ENCODE assay signal across 8 cellular contexts in genomic region chr2:24456610-24457556, GRCh38. TPM values are rescaled to one million over a fixed set of nuclear protein-coding genes. Genes with fewer than 3 reads are reported as not detected.
A peak's percentile ranks its signal among the peaks of the same experiment; 100 is the strongest.
DNase-seq lines count a peak whose midpoint lies in the region; ATAC-seq and TF ChIP-seq lines count a peak whose summit lies in the region.

No MANE protein-coding gene starts in this region.

- H3K79me2 ChIP-seq in PC-9 (ENCODE audit: low read depth): no peaks in the 10 kb centered on the region

- H3K36me3 Mint-ChIP-seq in nephron progenitor cell (ENCODE audit: low read depth): no peaks in the 10 kb centered on the region
- no peaks in the 10 kb centered on the region for H3K36me3 Mint-ChIP-seq in naive thymus-derived CD8-positive, alpha-beta T cell

- H3K4me1 ChIP-seq in PC-9 (replicated peaks; ENCODE audit: insufficient read depth) (peaks cover 10% of the 10 kb centered on the region; the same call in 1 of the 2 replicates), psoas muscle (peaks cover 34% of the 10 kb centered on the region)

- H3K4me3 Mint-ChIP-seq in nephron progenitor cell: no peak overlapping the region
- H3K4me3 Mint-ChIP-seq in naive thymus-derived CD8-positive, alpha-beta T cell: no peak overlapping the region

- H2AFZ ChIP-seq in PC-9: no peak overlapping the region

- WGBS in psoas muscle, 3 donors: 42 to 57% (median 48%) methylated on average over 8 of the region's 8 CpGs

- peaks cover 2% of the 10 kb centered on the region for H3K9me3 Mint-ChIP-seq in nephron progenitor cell
- H3K9me3 Mint-ChIP-seq in naive thymus-derived CD8-positive, alpha-beta T cell: no peaks in the 10 kb centered on the region

- H3F3A ChIP-seq in PC-9 (ENCODE audit: insufficient read depth, low read depth): no peaks in the 10 kb centered on the region

- H3K27ac ChIP-seq in PC-9 (no peak overlapping the region), psoas muscle (peak overlapping the region; percentile 84)

- no peaks in the 10 kb centered on the region for H4K20me1 ChIP-seq in PC-9 (ENCODE audit: insufficient read depth)

- TF ChIP-seq CTCF in PC-9 (conservative IDR thresholded peaks at IDR 0.05) (no peak), psoas muscle (IDR thresholded peaks at IDR 0.05) (no peak), nephron progenitor cell (IDR thresholded peaks at IDR 0.05) (no peak)

- peaks cover 15% of the 10 kb centered on the region for H3K4me1 Mint-ChIP-seq in nephron progenitor cell
- peaks cover 0 to 31% (median 1%) of the 10 kb centered on the region in 4 donors for H3K4me1 Mint-ChIP-seq in naive thymus-derived CD8-positive, alpha-beta T cell

- ATAC-seq in esophagus mucosa: peak; percentile 96
- peak; percentile 96 to 98 (median 98) for ATAC-seq in psoas muscle
- ATAC-seq in HG03432 (IDR thresholded peaks at IDR 0.05; ENCODE audit: unreplicated experiment): no peak
- no peak for ATAC-seq in naive thymus-derived CD8-positive, alpha-beta T cell

- CTCF ChIA-PET in PC-9 (lab: Charles Lee): interaction anchor here (0.6 kb wide), 1 partner anchor 45 kb away, joined by 4 read pairs; no protein-coding TSS in a partner anchor

- POLR2A ChIA-PET in PC-9 (lab: Charles Lee; ENCODE audit: unreplicated experiment): interaction anchor here (0.6 kb wide), 1 partner anchor 373 kb away, joined by 5 read pairs; no protein-coding TSS in a partner anchor
- POLR2A ChIA-PET in naive thymus-derived CD8-positive, alpha-beta T cell (lab: Charles Lee): no interaction called here

- H3K27me3 ChIP-seq in PC-9 (ENCODE audit: insufficient read depth, low read depth): no peaks in the 10 kb centered on the region
- no peaks in the 10 kb centered on the region for H3K27me3 ChIP-seq in psoas muscle (ENCODE audit: insufficient read depth in 3 of 3, low read length in 2 of 3)

- H3K9me3 ChIP-seq in PC-9 (ENCODE audit: insufficient read depth, low read depth) (no peaks in the 10 kb centered on the region), psoas muscle (no peaks in the 10 kb centered on the region)

- BruUV-seq in PC-9 (replicated peaks; lab: Mats Ljungman, UMichigan): no TSS peak

- no peak overlapping the region for H3K27ac Mint-ChIP-seq in nephron progenitor cell
- no peak overlapping the region for H3K27ac Mint-ChIP-seq in naive thymus-derived CD8-positive, alpha-beta T cell

- in situ Hi-C loops in Caki2 (cut with HindIII; ENCODE audit: low pct_unique_long_range_greater_than_20kb, low sequenced_read_pairs): no loop called here

- intact Hi-C loops in PC-9 (cut with micrococcal nuclease; ENCODE audit: unreplicated experiment): no loop called here
- intact Hi-C loops in psoas muscle (cut with DNase I): loop anchor here in 1 of 2 donors (2.0 to 5.0 kb wide), 3 partner anchors 22 to 35 kb away; partner anchors contain the start of gene NCOA1

- peaks cover 5% of the 10 kb centered on the region for H3K27me3 Mint-ChIP-seq in nephron progenitor cell (ENCODE audit: low read depth, poor library complexity)
- peaks cover 0 to 5% (median 2%) of the 10 kb centered on the region in 5 donors for H3K27me3 Mint-ChIP-seq in naive thymus-derived CD8-positive, alpha-beta T cell

- H3K4me3 ChIP-seq in PC-9: no peak overlapping the region
- H3K4me3 ChIP-seq in psoas muscle: no peak overlapping the region

- H3K4me2 ChIP-seq in PC-9: peak overlapping the region; percentile 45

- no peaks in the 10 kb centered on the region for H3K9me2 ChIP-seq in PC-9 (ENCODE audit: insufficient read depth)

- H3K36me3 ChIP-seq in PC-9 (ENCODE audit: low read depth): no peaks in the 10 kb centered on the region
- no peaks in the 10 kb centered on the region for H3K36me3 ChIP-seq in psoas muscle (ENCODE audit: insufficient read depth in 1 of 2, low read depth in 1 of 2)

- DNase-seq in Caki2 (ENCODE audit: low read depth) (peak; percentile 45), PC-9 (peak; percentile 34 to 44), psoas muscle (peak; percentile 86 to 92), nephron progenitor cell (no peak), NCI-H1105 treated with DMSO at 0.1 percent for 48 hours (lab: John Stamatoyannopoulos, UW) (no peak)
- no peak for DNase-seq in naive thymus-derived CD8-positive, alpha-beta T cell

RNA-seq across cellular contexts. Expression of gene NCOA1, which starts 34.2 kb away (rescaled TPM):
- total RNA-seq in Caki2 (2014; rRNA removed; shearing (Covaris generic); ENCODE audit: low replicate concordance): 0.26 and 3.1 TPM in 2 replicates
- total RNA-seq in PC-9 (2021): 9.1 and 11.6 TPM in 2 replicates
- 27.9 TPM for total RNA-seq in esophagus mucosa
- 10 to 100 TPM; 44.2 to 78.1 (median 53.9) TPM for total RNA-seq in psoas muscle
- polyA plus RNA-seq in psoas muscle: 10 to 100 TPM; 12.8 to 23.0 (median 19.1) TPM
- total RNA-seq in naive thymus-derived CD8-positive, alpha-beta T cell: 10 to 100 TPM; 41.3 to 44.8 TPM
- polyA plus RNA-seq in naive thymus-derived CD8-positive, alpha-beta T cell: 10 to 100 TPM; 13.0 to 27.2 (median 23.7) TPM

Comparison
In these comparisons a context has a peak if more than half of its experiments do, and no peak if none do; other contexts are left out.
1. DNase-seq: peak in Caki2 (single experiment), PC-9 (2 of 2) and psoas muscle (2 of 2); none in nephron progenitor cell (single experiment), naive thymus-derived CD8-positive, alpha-beta T cell (0 of 10) and NCI-H1105 treated with DMSO at 0.1 percent for 48 hours (single experiment).
2. ATAC-seq: peak in esophagus mucosa (single experiment) and psoas muscle (4 of 4); none in HG03432 (single experiment) and naive thymus-derived CD8-positive, alpha-beta T cell (0 of 2).